24 cellular contexts compared by ENCODE assay signal in genomic region chr20:56574531-56575142, GRCh38. TPM values are rescaled to one million over a fixed set of nuclear protein-coding genes. Genes with fewer than 3 reads are reported as not detected.
A peak's percentile ranks its signal among the peaks of the same experiment; 100 is the strongest.
DNase-seq lines count a peak whose midpoint lies in the region; ATAC-seq and TF ChIP-seq lines count a peak whose summit lies in the region.
"Had no signal": no experiment of that assay in that cellular context is flagged by ENCODE, and none has a peak within 500 bp of the region (broad histone marks: within the 10 kb centered on the region; RNA-seq: fewer than 3 reads in every experiment).

No MANE protein-coding gene starts in this region.

- H3K9ac ChIP-seq in neuronal stem cell (ENCODE audit: low read depth, low read length, poor library complexity): peak overlapping the region; percentile 36

- no peak overlapping the region for H2AFZ ChIP-seq in neuronal stem cell (ENCODE audit: low read length)

- H3K36me3 ChIP-seq in neuronal stem cell (replicated peaks in 1 of 2; ENCODE audit: control insufficient read depth in 2 of 2, insufficient read depth in 2 of 2, low read length in 2 of 2) (no peaks in the 10 kb centered on the region), body of pancreas (replicated peaks in 1 of 2; ENCODE audit: insufficient read depth in 1 of 2, low read depth in 2 of 2) (no peaks in the 10 kb centered on the region), transverse colon (no peaks in the 10 kb centered on the region)
- H3K36me3 ChIP-seq: left ventricle myocardium inferior had no signal

- no peak overlapping the region for H2BK120ac ChIP-seq in neuronal stem cell (ENCODE audit: low read depth, low read length)

- H3K4me2 ChIP-seq in neuronal stem cell (ENCODE audit: insufficient read depth, low read length, poor library complexity, severe bottlenecking): no peak overlapping the region

- H3K18ac ChIP-seq in neuronal stem cell (ENCODE audit: low read length): peak overlapping the region; percentile 35

- H3K79me1 ChIP-seq in neuronal stem cell (ENCODE audit: low read depth, low read length): no peaks in the 10 kb centered on the region

- H3K4me3 ChIP-seq in neuronal stem cell (ENCODE audit: low read length in 2 of 2) (no peak overlapping the region), body of pancreas (no peak overlapping the region), transverse colon (no peak overlapping the region)
- H3K4me3 ChIP-seq: left ventricle myocardium inferior, mucosa of descending colon, psoas muscle had no signal

- H3K27ac ChIP-seq in neuronal stem cell (replicated peaks; ENCODE audit: low read length) (no peak overlapping the region), body of pancreas (no peak overlapping the region), transverse colon (no peak overlapping the region)
- H3K27ac ChIP-seq: left ventricle myocardium inferior, psoas muscle had no signal

- no peak overlapping the region for H2BK15ac ChIP-seq in neuronal stem cell (ENCODE audit: low read length)

- no peak for TF ChIP-seq CTCF in body of pancreas (IDR thresholded peaks at IDR 0.05)
- no peak for TF ChIP-seq CTCF in transverse colon (IDR thresholded peaks at IDR 0.05)

- no peak overlapping the region for H4K91ac ChIP-seq in neuronal stem cell (ENCODE audit: low read depth, low read length, poor library complexity)

- no peak overlapping the region for H3K23ac ChIP-seq in neuronal stem cell (ENCODE audit: low read depth, low read length, poor library complexity)

- H3K4ac ChIP-seq in neuronal stem cell (ENCODE audit: low read length): no peak overlapping the region

- no peak overlapping the region for H4K8ac ChIP-seq in neuronal stem cell (ENCODE audit: low read depth, low read length)

- H3K9me3 ChIP-seq in neuronal stem cell (replicated peaks in 1 of 2; ENCODE audit: control insufficient read depth in 2 of 2, insufficient read depth in 1 of 2, low read depth in 1 of 2, low read length in 2 of 2) (no peaks in the 10 kb centered on the region), body of pancreas (no peaks in the 10 kb centered on the region), transverse colon (no peaks in the 10 kb centered on the region)
- H3K9me3 ChIP-seq: left ventricle myocardium inferior, mucosa of descending colon, psoas muscle had no signal

- DNase-seq in ELR (ENCODE audit: low read depth): peak; percentile 37
- DNase-seq in RPMI7951 (ENCODE audit: low read depth): peak; percentile 29
- DNase-seq in neuronal stem cell (ENCODE audit: low spot score): no peak
- no peak for DNase-seq in body of pancreas
- DNase-seq in transverse colon: no peak
- no peak for DNase-seq in posterior vena cava (ENCODE audit: low spot score)
- DNase-seq in retina: no peak
- DNase-seq: ACHN; activated CD8-positive, alpha-beta T cell treated with anti-CD3 and anti-CD28 coated beads, Interleukin-2, amount 10 ng/mL, durations not matched to agents 7 days and 5 days; activated T-cell treated with anti-CD3 and anti-CD28 coated beads, Interleukin-2, amount 50 U/mL, for 1 hour; amniotic stem cell; C1 segment of cervical spinal cord; Karpas-422; left ventricle myocardium inferior; NCI-H1092 treated with DMSO at 0.1 percent for 48 hours; NCI-H2081; NCI-H510A; psoas muscle; RPMI8226; stimulated activated CD4-positive, alpha-beta T cell treated with anti-CD3 and anti-CD28 coated beads, Interleukin-4, amount 100 ng/mL, for 4 hours; T1000 had no signal

- intact Hi-C loops in body of pancreas (cut with DNase I): no loop called here
- intact Hi-C loops in transverse colon (cut with DNase I; ENCODE audit: low total_unique reads): loop anchor here (5.0 kb wide), 1 partner anchor 167 kb away; no protein-coding TSS in a partner anchor
- intact Hi-C loops in posterior vena cava (cut with DNase I): no loop called here

- no CpG with 5 or more reads among the region's 10 CpGs for WGBS in neuronal stem cell (ENCODE audit: extremely low coverage in 2 of 2, insufficient read length in 2 of 2, insufficient replicate concordance in 1 of 2), 2 donors
- WGBS in body of pancreas, 2 donors: 52 to 66% methylated on average over 9 to 10 of the region's 10 CpGs
- 79 to 85% methylated on average over 4 to 10 of the region's 10 CpGs for WGBS in transverse colon (ENCODE audit: low coverage in 1 of 2), 2 donors

- peak; percentile 88 for ATAC-seq in esophagus mucosa
- no peak for ATAC-seq in body of pancreas
- ATAC-seq: activated CD8-positive, alpha-beta T cell treated with anti-CD3 and anti-CD28 coated beads, Interleukin-2, amount 10 ng/mL, durations not matched to agents 7 days and 5 days; mucosa of descending colon; psoas muscle had no signal

- TF ChIP-seq POLR2A in body of pancreas (IDR thresholded peaks at IDR 0.05): no peak
- TF ChIP-seq POLR2A in transverse colon (IDR thresholded peaks at IDR 0.05): no peak

- H3K27me3 ChIP-seq in neuronal stem cell (ENCODE audit: control insufficient read depth in 3 of 3, insufficient read depth in 3 of 3, low read depth in 1 of 3, low read length in 3 of 3): peaks cover 0 to 12% (median 0%) of the 10 kb centered on the region in 3 experiments
- H3K27me3 ChIP-seq in body of pancreas: no peaks in the 10 kb centered on the region
- H3K27me3 ChIP-seq in transverse colon: no peaks in the 10 kb centered on the region

- H3K14ac ChIP-seq in neuronal stem cell (ENCODE audit: low read length): peak overlapping the region; percentile 84

- peaks cover 0 to 7% of the 10 kb centered on the region in 2 donors for H3K4me1 ChIP-seq in neuronal stem cell (ENCODE audit: control insufficient read depth in 2 of 2, insufficient read depth in 1 of 2, low read depth in 1 of 2, low read length in 2 of 2)
- H3K4me1 ChIP-seq in body of pancreas: no peaks in the 10 kb centered on the region
- no peaks in the 10 kb centered on the region for H3K4me1 ChIP-seq in transverse colon
- H3K4me1 ChIP-seq: left ventricle myocardium inferior, psoas muscle had no signal

- no peak overlapping the region for H2BK12ac ChIP-seq in neuronal stem cell (ENCODE audit: low read length)

- in situ Hi-C loops in transverse colon (cut with MboI; ENCODE audit: low pct_ligation_motif_present in 1 of 4, low pct_unique_long_range_greater_than_20kb in 1 of 4, low sequenced_read_pairs in 3 of 4): loop anchor here in 3 of 4 donors (25.0 kb wide), 2 partner anchors 488 to 763 kb away; partner anchors contain the start of gene SPO11 (in 2 of the 3)

- TF ChIP-seq EP300 in transverse colon (IDR thresholded peaks at IDR 0.05; ENCODE audit: low read depth): no peak

- no peak overlapping the region for H2BK5ac ChIP-seq in neuronal stem cell (ENCODE audit: low read length)

- H2AK5ac ChIP-seq in neuronal stem cell (ENCODE audit: low read depth, low read length): no peak overlapping the region

RNA-seq across cellular contexts. Expression of gene FAM209B, which starts 41.6 kb away (rescaled TPM):
- total RNA-seq in RPMI7951 (2014; rRNA removed; shearing (Covaris generic)): not detected in 2 replicates
- total RNA-seq in esophagus mucosa (0.44 TPM), body of pancreas (not detected), transverse colon (1 to 10 TPM in 1 of 4 donors, not detected in 3; 1.9 TPM), posterior vena cava (under 1 TPM; 0.38 to 0.65 TPM)
- polyA plus RNA-seq in neuronal stem cell (2013, experiment 1 of 2): 0.75 TPM
- polyA plus RNA-seq in neuronal stem cell (2013, experiment 2 of 2): 0.69 TPM
- total RNA-seq: mucosa of descending colon, neural crest cell had no signal

RNA-seq across cellular contexts. Expression of gene FAM209A, which starts 50.1 kb away (rescaled TPM):
- total RNA-seq in RPMI7951 (2014; rRNA removed; shearing (Covaris generic)): 0.12 TPM in 1 of 2 replicates, not detected in the other
- total RNA-seq in esophagus mucosa (not detected), body of pancreas (not detected), transverse colon (not detected), posterior vena cava (under 1 TPM in 1 of 2 donors, not detected in 1; 0.43 TPM)
- 0.07 TPM for polyA plus RNA-seq in neuronal stem cell (2013, experiment 1 of 2)
- polyA plus RNA-seq in neuronal stem cell (2013, experiment 2 of 2): 0.08 TPM
- total RNA-seq: left ventricle myocardium inferior had no signal

RNA-seq across cellular contexts. Expression of gene TFAP2C, which starts 54.5 kb away (rescaled TPM):
- total RNA-seq in RPMI7951 (2014; rRNA removed; shearing (Covaris generic)): 104 and 106 TPM in 2 replicates
- 30.8 TPM for total RNA-seq in esophagus mucosa
- 0.07 TPM for polyA plus RNA-seq in neuronal stem cell (2013, experiment 1 of 2)
- 0.08 TPM for polyA plus RNA-seq in neuronal stem cell (2013, experiment 2 of 2)
- 1 to 10 TPM in 1 of 2 donors, under 1 TPM in 1; 0.52 to 2.3 TPM for total RNA-seq in body of pancreas
- 1 to 10 TPM in 2 of 4 donors, under 1 TPM in 2; 0.82 to 9.0 (median 2.3) TPM for total RNA-seq in transverse colon
- under 1 TPM; 0.23 to 0.38 TPM for total RNA-seq in posterior vena cava
- total RNA-seq: activated CD8-positive, alpha-beta T cell treated with anti-CD3 and anti-CD28 coated beads, Interleukin-2, amount 10 ng/mL, durations not matched to agents 7 days and 5 days; psoas muscle had no signal

Comparison
In these comparisons a context has a peak if more than half of its experiments do, and no peak if none do; other contexts are left out.
1. DNase-seq: peak in ELR (single experiment) and RPMI7951 (single experiment); none in neuronal stem cell (single experiment), body of pancreas (0 of 4), transverse colon (single experiment), posterior vena cava (single experiment) and retina (single experiment).